In the genomic region with DNA sequence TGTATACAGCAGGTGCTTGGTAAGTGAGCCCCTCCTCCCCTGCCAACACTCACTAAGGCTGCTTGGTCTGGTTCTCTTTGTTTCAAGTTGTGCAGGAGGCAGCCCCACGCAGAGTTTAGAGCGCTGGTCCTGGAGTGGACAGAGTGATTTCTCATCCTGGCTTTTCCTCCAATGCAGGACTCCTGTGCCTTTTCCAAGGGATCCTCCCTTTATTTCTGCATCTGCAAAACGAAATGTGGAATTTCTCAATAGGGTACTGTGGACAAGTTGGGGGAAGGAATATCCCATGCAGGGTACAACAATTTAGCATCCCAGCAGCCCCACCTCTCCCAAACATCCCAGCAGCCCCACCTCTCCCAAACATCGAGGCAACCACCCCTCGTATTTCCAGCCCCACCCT, we compare ENCODE assay signal across 20 cellular contexts. TPM values are rescaled to one million over a fixed set of nuclear protein-coding genes. Genes with fewer than 3 reads are reported as not detected.
A peak's percentile ranks its signal among the peaks of the same experiment; 100 is the strongest.
DNase-seq lines count a peak whose midpoint lies in the region; ATAC-seq, FAIRE-seq and TF ChIP-seq lines count a peak whose summit lies in the region.
"Had no signal": no experiment of that assay in that cellular context is flagged by ENCODE, and none has a peak within 500 bp of the region (broad histone marks: within the 10 kb centered on the region; RNA-seq: fewer than 3 reads in every experiment).

No MANE protein-coding gene starts in this region.

- peaks cover 54% of the 10 kb centered on the region for H3K27me3 ChIP-seq in GM23248 (replicated peaks; ENCODE audit: insufficient read depth)
- H3K27me3 ChIP-seq in CD8-positive, alpha-beta memory T cell (ENCODE audit: insufficient read depth, low read length, poor library complexity, severe bottlenecking) = no peaks in the 10 kb centered on the region
- H3K27me3 ChIP-seq: BE2C had no signal

- H3K27ac Mint-ChIP-seq in brain = peak overlapping the region in 3 of 5 experiments; percentile 59 to 79 (median 78)
- peak overlapping the region; percentile 65 for H3K27ac Mint-ChIP-seq in stimulated activated effector memory CD8-positive, alpha-beta T cell treated with anti-CD3 and anti-CD28 coated beads, Interleukin-12 subunit alpha, Interleukin-12 subunit beta, amount 100 ng/mL, for 72 hours
- peak overlapping the region in 2 of 8 donors; percentile 27 to 73 for H3K27ac Mint-ChIP-seq in CD8-positive, alpha-beta memory T cell

- no peaks in the 10 kb centered on the region for H4K20me1 ChIP-seq in GM23248 (ENCODE audit: insufficient read depth)

- TF ChIP-seq EP300 in A549 (IDR thresholded peaks at IDR 0.05) = no peak

- no peak for FAIRE-seq in A549 (lab: Jason Lieb, UNC)
- FAIRE-seq: D721Med, G401.6, GM12892, GM18507, H1, HepG2 had no signal

- H3K9me2 ChIP-seq in GM23248 (ENCODE audit: insufficient read depth) = no peaks in the 10 kb centered on the region

- TF ChIP-seq CTCF in A549 (IDR thresholded peaks at IDR 0.05) (no peak), brain (conservative IDR thresholded peaks at IDR 0.05) (no peak), lower leg skin (IDR thresholded peaks at IDR 0.05) (no peak)

- DNase-seq in A549 (ENCODE audit: low read depth in 1 of 2, low spot score in 1 of 2) (no peak), GM23248 (peak; percentile 27), lower leg skin (ENCODE audit: low spot score in 2 of 2) (no peak)
- DNase-seq in stimulated activated effector memory CD8-positive, alpha-beta T cell treated with anti-CD3 and anti-CD28 coated beads, Interleukin-12 subunit alpha, Interleukin-12 subunit beta, amount 100 ng/mL, for 72 hours (ENCODE audit: low spot score in 2 of 2) = no peak
- no peak for DNase-seq in CD8-positive, alpha-beta memory T cell
- DNase-seq: 8988T; BE2C; C1 segment of cervical spinal cord; Caco-2; CD4-positive, CD25-positive, alpha-beta regulatory T cell; H9 had no signal

- TF ChIP-seq RAD21 in A549 (conservative IDR thresholded peaks at IDR 0.05 in 1 of 2, IDR thresholded peaks at IDR 0.05 in 1 of 2) = no peak

- in situ Hi-C loops in GM23248 (cut with MboI) = no loop called here

- POLR2A ChIA-PET in A549 (lab: Yijun Ruan, JAX) = no interaction called here
- POLR2A ChIA-PET in CD8-positive, alpha-beta memory T cell (lab: Charles Lee) = interaction anchor here (2.0 kb wide), 1 partner anchor 13 kb away, joined by 6 read pairs; no protein-coding TSS in a partner anchor

- H3K27ac ChIP-seq in A549 = peak overlapping the region in 1 of 2 experiments; percentile 40; a peak in 1 of 6 replicates
- no peak overlapping the region for H3K27ac ChIP-seq in GM23248
- no peak overlapping the region for H3K27ac ChIP-seq in CD8-positive, alpha-beta memory T cell (ENCODE audit: low read depth, low read length)

- intact Hi-C loops in lower leg skin (cut with DNase I; ENCODE audit: low total_unique reads) = no loop called here

- H3K4me1 Mint-ChIP-seq in brain = peaks cover 62% of the 10 kb centered on the region
- peaks cover 47% of the 10 kb centered on the region for H3K4me1 Mint-ChIP-seq in stimulated activated effector memory CD8-positive, alpha-beta T cell treated with anti-CD3 and anti-CD28 coated beads, Interleukin-12 subunit alpha, Interleukin-12 subunit beta, amount 100 ng/mL, for 72 hours
- H3K4me1 Mint-ChIP-seq in CD8-positive, alpha-beta memory T cell = peaks cover 10 to 36% (median 21%) of the 10 kb centered on the region in 3 donors

- WGBS in A549 (ENCODE audit: missing lambda C conversion rate) = 34% methylated on average over 5 of the region's 5 CpGs
- 5 to 23% methylated on average over 3 to 5 of the region's 5 CpGs for WGBS in GM23248 (ENCODE audit: low coverage in 1 of 2, low lambda C conversion rate in 2 of 2, missing lambda C conversion rate in 2 of 2), 2 experiments
- WGBS in lower leg skin, 2 donors = 35 to 36% methylated on average over 5 of the region's 5 CpGs

- no peak for TF ChIP-seq POLR2A in A549 (IDR thresholded peaks at IDR 0.05; ENCODE audit: low read length)
- TF ChIP-seq POLR2A in lower leg skin (IDR thresholded peaks at IDR 0.05) = no peak

- H3K9me3 Mint-ChIP-seq in brain = peaks cover 0 to 10% (median 0%) of the 10 kb centered on the region in 5 experiments
- no peaks in the 10 kb centered on the region for H3K9me3 Mint-ChIP-seq in stimulated activated effector memory CD8-positive, alpha-beta T cell treated with anti-CD3 and anti-CD28 coated beads, Interleukin-12 subunit alpha, Interleukin-12 subunit beta, amount 100 ng/mL, for 72 hours
- no peaks in the 10 kb centered on the region for H3K9me3 Mint-ChIP-seq in CD8-positive, alpha-beta memory T cell
- H3K9me3 Mint-ChIP-seq: CD4-positive, CD25-positive, alpha-beta regulatory T cell; H9; IgD-negative memory B cell had no signal

- no peak overlapping the region for H2AFZ ChIP-seq in GM23248

- peaks cover 42% of the 10 kb centered on the region for H3K27me3 Mint-ChIP-seq in brain
- H3K27me3 Mint-ChIP-seq in CD8-positive, alpha-beta memory T cell = peaks cover 0 to 1% of the 10 kb centered on the region in 2 donors
- H3K27me3 Mint-ChIP-seq: CD4-positive, CD25-positive, alpha-beta regulatory T cell had no signal

- H3K79me2 ChIP-seq in GM23248 (ENCODE audit: insufficient read depth) = no peaks in the 10 kb centered on the region

- H3K9me3 ChIP-seq in A549 (no peaks in the 10 kb centered on the region), GM23248 (ENCODE audit: low read depth) (no peaks in the 10 kb centered on the region)
- no peaks in the 10 kb centered on the region for H3K9me3 ChIP-seq in CD8-positive, alpha-beta memory T cell (ENCODE audit: low read length)
- H3K9me3 ChIP-seq: BE2C, Caco-2 had no signal

- no peaks in the 10 kb centered on the region for H3K36me3 Mint-ChIP-seq in brain
- H3K36me3 Mint-ChIP-seq in stimulated activated effector memory CD8-positive, alpha-beta T cell treated with anti-CD3 and anti-CD28 coated beads, Interleukin-12 subunit alpha, Interleukin-12 subunit beta, amount 100 ng/mL, for 72 hours = peaks cover 10% of the 10 kb centered on the region
- peaks cover 0 to 8% (median 0%) of the 10 kb centered on the region in 3 donors for H3K36me3 Mint-ChIP-seq in CD8-positive, alpha-beta memory T cell

- CTCF ChIA-PET in A549 (lab: Yijun Ruan, JAX) = interaction anchor here (1.0 to 1.8 kb wide), 4 partner anchors 9 to 162 kb away, joined by 3 to 5 read pairs (median 4); no protein-coding TSS in a partner anchor
- CTCF ChIA-PET in CD8-positive, alpha-beta memory T cell (lab: Charles Lee) = interaction anchor here (1.3 kb wide), 1 partner anchor 12 kb away, joined by 3 read pairs; no protein-coding TSS in a partner anchor

- H3K4me1 ChIP-seq in A549 (peaks cover 4% of the 10 kb centered on the region; the same call in 2 of the 3 replicates), GM23248 (ENCODE audit: insufficient read depth) (no peaks in the 10 kb centered on the region)
- no peaks in the 10 kb centered on the region for H3K4me1 ChIP-seq in CD8-positive, alpha-beta memory T cell (ENCODE audit: insufficient read depth, low read length)
- H3K4me1 ChIP-seq: Caco-2 had no signal

- no peaks in the 10 kb centered on the region for H3K36me3 ChIP-seq in GM23248 (ENCODE audit: low read depth)
- no peaks in the 10 kb centered on the region for H3K36me3 ChIP-seq in CD8-positive, alpha-beta memory T cell (ENCODE audit: insufficient read depth, low read length)
- H3K36me3 ChIP-seq: BE2C had no signal

- H3K9ac ChIP-seq in GM23248 = no peak overlapping the region

- H3K4me2 ChIP-seq in A549 (peak overlapping the region; percentile 37; the same call in 1 of the 3 replicates), GM23248 (ENCODE audit: unreplicated experiment) (no peak overlapping the region)

- H3K4me3 Mint-ChIP-seq in brain = peak overlapping the region in 1 of 5 experiments; percentile 38
- no peak overlapping the region for H3K4me3 Mint-ChIP-seq in stimulated activated effector memory CD8-positive, alpha-beta T cell treated with anti-CD3 and anti-CD28 coated beads, Interleukin-12 subunit alpha, Interleukin-12 subunit beta, amount 100 ng/mL, for 72 hours
- no peak overlapping the region for H3K4me3 Mint-ChIP-seq in CD8-positive, alpha-beta memory T cell
- H3K4me3 Mint-ChIP-seq: CD4-positive, CD25-positive, alpha-beta regulatory T cell; H9 had no signal

- H3K4me3 ChIP-seq in A549 = no peak overlapping the region
- no peak overlapping the region for H3K4me3 ChIP-seq in GM23248
- no peak overlapping the region for H3K4me3 ChIP-seq in lower leg skin (ENCODE audit: low read depth, poor library complexity, severe bottlenecking)
- H3K4me3 ChIP-seq in CD8-positive, alpha-beta memory T cell (ENCODE audit: low read length) = no peak overlapping the region

- H3F3A ChIP-seq in GM23248 (ENCODE audit: insufficient read depth) = no peaks in the 10 kb centered on the region

- ATAC-seq in A549 (no peak), GM18858 (IDR thresholded peaks at IDR 0.05; ENCODE audit: unreplicated experiment) (no peak)
- ATAC-seq in stimulated activated effector memory CD8-positive, alpha-beta T cell treated with anti-CD3 and anti-CD28 coated beads, Interleukin-12 subunit alpha, Interleukin-12 subunit beta, amount 100 ng/mL, for 72 hours = no peak
- ATAC-seq: HepG2 had no signal

TF ChIP-seq in A549, 52 proteins besides CTCF, POLR2A, EP300 and RAD21 (continues in another document):
- TF ChIP-seq NR3C1 (IDR thresholded peaks at IDR 0.05) = no peak

RNA-seq across cellular contexts. Expression of a gene that starts 30.6 kb away (rescaled TPM):
- polyA plus RNA-seq in A549 (2011; rRNA removed) = 35.1 and 48.2 TPM in 2 replicates
- 58.1 and 76.0 TPM in 2 replicates for polyA plus RNA-seq in A549 (2012; cell fraction: cytosol; rRNA removed)
- 41.1 and 64.1 TPM in 2 replicates for polyA plus RNA-seq in A549 (2012; cell fraction: nucleus; rRNA removed)
- 37.5 to 41.9 TPM (median 39.1 TPM) in 3 replicates for polyA plus RNA-seq in A549 (2017; fragmentation: RNase III; extraction: RNeasy Plus Mini Kit Qiagen cat#74134 plus additional on column Dnase treatment)
- polyA minus RNA-seq in A549 (2011; rRNA and poly(A)+ RNA removed) = 14.0 TPM in 2 replicates
- 35.8 and 41.2 TPM in 2 replicates for total RNA-seq in GM23248 (2014; rRNA removed; shearing (Covaris generic))
- 48.1 and 51.0 TPM in 2 replicates for polyA plus RNA-seq in GM23248 (2016; fragmentation: Nextera tagmentation; extraction: Ambion mirVana)
- 233 TPM for polyA plus RNA-seq in brain (ENCODE audit: insufficient read depth, low read depth, low replicate concordance)
- 10 to 100 TPM; 11.8 to 21.8 (median 14.5) TPM for total RNA-seq in lower leg skin
- 10 to 100 TPM; 79.5 to 86.3 TPM for total RNA-seq in CD8-positive, alpha-beta memory T cell
- 181 TPM for polyA plus RNA-seq in CD8-positive, alpha-beta memory T cell
